Comparison of ENCODE assay signal across 8 cellular contexts in genomic region chr19:35140898-35141626, GRCh38. TPM values are rescaled to one million over a fixed set of nuclear protein-coding genes. Genes with fewer than 3 reads are reported as not detected.
A peak's percentile ranks its signal among the peaks of the same experiment; 100 is the strongest.
DNase-seq lines count a peak whose midpoint lies in the region; ATAC-seq and TF ChIP-seq lines count a peak whose summit lies in the region.

No MANE protein-coding gene starts in this region.

- H3K4me1 Mint-ChIP-seq in activated T-helper 2 cell treated with anti-CD3 and anti-CD28 coated beads, Interferon-gamma antibody, Interleukin-2, Interleukin-4, amounts not matched to agents 10 μg/mL and 5 μg/mL and 100 μg/mL, durations not matched to agents 14 hours and 24 hours and 36 hours (ENCODE audit: low read depth): peaks cover 21% of the 10 kb centered on the region
- peaks cover 22 to 50% of the 10 kb centered on the region in 2 donors for H3K4me1 Mint-ChIP-seq in natural killer cell
- H3K4me1 Mint-ChIP-seq in stimulated activated memory B cell treated with anti-CD40 and anti-IgM and Interleukin-4, amounts not matched to agents 10 μg/mL and 1 μg/mL and 100 μg/mL, for 72 hours: peaks cover 52% of the 10 kb centered on the region

- H3K4me3 Mint-ChIP-seq in activated T-helper 2 cell treated with anti-CD3 and anti-CD28 coated beads, Interferon-gamma antibody, Interleukin-2, Interleukin-4, amounts not matched to agents 10 μg/mL and 5 μg/mL and 100 μg/mL, durations not matched to agents 14 hours and 24 hours and 36 hours (ENCODE audit: low read depth): peak overlapping the region; percentile 74
- peak overlapping the region; percentile 76 for H3K4me3 Mint-ChIP-seq in natural killer cell
- H3K4me3 Mint-ChIP-seq in stimulated activated memory B cell treated with anti-CD40 and anti-IgM and Interleukin-4, amounts not matched to agents 10 μg/mL and 1 μg/mL and 100 μg/mL, for 72 hours: peak overlapping the region; percentile 81

- H3K27ac Mint-ChIP-seq in activated T-helper 2 cell treated with anti-CD3 and anti-CD28 coated beads, Interferon-gamma antibody, Interleukin-2, Interleukin-4, amounts not matched to agents 10 μg/mL and 5 μg/mL and 100 μg/mL, durations not matched to agents 14 hours and 24 hours and 36 hours: peak overlapping the region; percentile 59
- peak overlapping the region; percentile 50 to 80 for H3K27ac Mint-ChIP-seq in natural killer cell
- peak overlapping the region; percentile 53 for H3K27ac Mint-ChIP-seq in stimulated activated memory B cell treated with anti-CD40 and anti-IgM and Interleukin-4, amounts not matched to agents 10 μg/mL and 1 μg/mL and 100 μg/mL, for 72 hours

- peak; percentile 84 to 95 (median 86) for ATAC-seq in natural killer cell
- peak; percentile 87 for ATAC-seq in stimulated activated memory B cell treated with anti-CD40 and anti-IgM and Interleukin-4, amounts not matched to agents 10 μg/mL and 1 μg/mL and 100 μg/mL, for 72 hours

- peaks cover 29% of the 10 kb centered on the region for H3K27me3 Mint-ChIP-seq in activated T-helper 2 cell treated with anti-CD3 and anti-CD28 coated beads, Interferon-gamma antibody, Interleukin-2, Interleukin-4, amounts not matched to agents 10 μg/mL and 5 μg/mL and 100 μg/mL, durations not matched to agents 14 hours and 24 hours and 36 hours (ENCODE audit: low read depth)
- H3K27me3 Mint-ChIP-seq in natural killer cell (ENCODE audit: low read depth in 2 of 2): peaks cover 0 to 23% of the 10 kb centered on the region in 2 donors
- no peaks in the 10 kb centered on the region for H3K27me3 Mint-ChIP-seq in stimulated activated memory B cell treated with anti-CD40 and anti-IgM and Interleukin-4, amounts not matched to agents 10 μg/mL and 1 μg/mL and 100 μg/mL, for 72 hours

- intact Hi-C loops in activated T-helper 2 cell treated with anti-CD3 and anti-CD28 coated beads, Interferon-gamma antibody, Interleukin-2, Interleukin-4, amounts not matched to agents 10 μg/mL and 5 μg/mL and 100 μg/mL, durations not matched to agents 14 hours and 24 hours and 36 hours (cut with micrococcal nuclease): loop anchor here (1.0 to 5.0 kb wide), 2 partner anchors 17 to 126 kb away; partner anchors contain the start of gene USF2
- intact Hi-C loops in natural killer cell (cut with micrococcal nuclease): loop anchor here (5.0 kb wide), 2 partner anchors 71 to 169 kb away; no protein-coding TSS in a partner anchor

- no peak for TF ChIP-seq CTCF in natural killer cell (IDR thresholded peaks at IDR 0.05)

- H3K36me3 Mint-ChIP-seq in activated T-helper 2 cell treated with anti-CD3 and anti-CD28 coated beads, Interferon-gamma antibody, Interleukin-2, Interleukin-4, amounts not matched to agents 10 μg/mL and 5 μg/mL and 100 μg/mL, durations not matched to agents 14 hours and 24 hours and 36 hours (ENCODE audit: low read depth): no peaks in the 10 kb centered on the region
- H3K36me3 Mint-ChIP-seq in natural killer cell: no peaks in the 10 kb centered on the region
- H3K36me3 Mint-ChIP-seq in stimulated activated memory B cell treated with anti-CD40 and anti-IgM and Interleukin-4, amounts not matched to agents 10 μg/mL and 1 μg/mL and 100 μg/mL, for 72 hours: no peaks in the 10 kb centered on the region

- DNase-seq in NCI-H146 (lab: John Stamatoyannopoulos, UW): peak; percentile 69
- DNase-seq in NCI-H146 treated with DMSO at 0.1 percent for 48 hours (lab: John Stamatoyannopoulos, UW; ENCODE audit: unreplicated experiment): no peak
- peak; percentile 94 for DNase-seq in HPDE6-E6E7 (ENCODE audit: extremely low spot score)
- DNase-seq in RKO (ENCODE audit: low spot score): peak; percentile 91
- DNase-seq in activated T-helper 2 cell treated with anti-CD3 and anti-CD28 coated beads, Interferon-gamma antibody, Interleukin-2, Interleukin-4, amounts not matched to agents 10 μg/mL and 5 μg/mL and 100 μg/mL, durations not matched to agents 14 hours and 24 hours and 36 hours (ENCODE audit: low spot score): peak; percentile 88
- DNase-seq in fibroblast of peridontal ligament (ENCODE audit: extremely low read depth): peak; percentile 76
- DNase-seq in natural killer cell: peak; percentile 84

- no peaks in the 10 kb centered on the region for H3K9me3 Mint-ChIP-seq in activated T-helper 2 cell treated with anti-CD3 and anti-CD28 coated beads, Interferon-gamma antibody, Interleukin-2, Interleukin-4, amounts not matched to agents 10 μg/mL and 5 μg/mL and 100 μg/mL, durations not matched to agents 14 hours and 24 hours and 36 hours
- H3K9me3 Mint-ChIP-seq in natural killer cell: no peaks in the 10 kb centered on the region
- H3K9me3 Mint-ChIP-seq in stimulated activated memory B cell treated with anti-CD40 and anti-IgM and Interleukin-4, amounts not matched to agents 10 μg/mL and 1 μg/mL and 100 μg/mL, for 72 hours: no peaks in the 10 kb centered on the region

RNA-seq across cellular contexts. Expression of gene FXYD7, which starts 2.0 kb away (rescaled TPM):
- total RNA-seq in activated T-helper 2 cell treated with anti-CD3 and anti-CD28 coated beads, Interferon-gamma antibody, Interleukin-2, Interleukin-4, amounts not matched to agents 10 μg/mL and 5 μg/mL and 100 μg/mL, durations not matched to agents 14 hours and 24 hours and 36 hours: 0.28 TPM in 1 of 2 replicates, not detected in the other
- 1 to 10 TPM; 4.0 to 5.4 (median 4.9) TPM for total RNA-seq in natural killer cell

RNA-seq across cellular contexts. Expression of gene FXYD1, which starts 2.4 kb away (rescaled TPM):
- total RNA-seq in activated T-helper 2 cell treated with anti-CD3 and anti-CD28 coated beads, Interferon-gamma antibody, Interleukin-2, Interleukin-4, amounts not matched to agents 10 μg/mL and 5 μg/mL and 100 μg/mL, durations not matched to agents 14 hours and 24 hours and 36 hours: 0.71 TPM in 1 of 2 replicates, not detected in the other
- total RNA-seq in natural killer cell: not detected

RNA-seq across cellular contexts. Expression of gene LGI4, which starts 6.2 kb away (rescaled TPM):
- total RNA-seq in activated T-helper 2 cell treated with anti-CD3 and anti-CD28 coated beads, Interferon-gamma antibody, Interleukin-2, Interleukin-4, amounts not matched to agents 10 μg/mL and 5 μg/mL and 100 μg/mL, durations not matched to agents 14 hours and 24 hours and 36 hours: 0.27 TPM in 1 of 2 replicates, not detected in the other
- total RNA-seq in natural killer cell: under 1 TPM in 2 of 3 donors, not detected in 1; 0.49 to 0.72 TPM

RNA-seq across cellular contexts. Expression of gene FXYD5, which starts 13.5 kb away (rescaled TPM):
- total RNA-seq in activated T-helper 2 cell treated with anti-CD3 and anti-CD28 coated beads, Interferon-gamma antibody, Interleukin-2, Interleukin-4, amounts not matched to agents 10 μg/mL and 5 μg/mL and 100 μg/mL, durations not matched to agents 14 hours and 24 hours and 36 hours: 257 and 271 TPM in 2 replicates
- total RNA-seq in natural killer cell: 100 to 1,000 TPM; 226 to 270 (median 231) TPM

RNA-seq across cellular contexts. Expression of gene FXYD3, which starts 25.4 kb away (rescaled TPM):
- not detected in 2 replicates for total RNA-seq in activated T-helper 2 cell treated with anti-CD3 and anti-CD28 coated beads, Interferon-gamma antibody, Interleukin-2, Interleukin-4, amounts not matched to agents 10 μg/mL and 5 μg/mL and 100 μg/mL, durations not matched to agents 14 hours and 24 hours and 36 hours
- total RNA-seq in natural killer cell: not detected
